36 cellular contexts compared by ENCODE assay signal in the genomic region with DNA sequence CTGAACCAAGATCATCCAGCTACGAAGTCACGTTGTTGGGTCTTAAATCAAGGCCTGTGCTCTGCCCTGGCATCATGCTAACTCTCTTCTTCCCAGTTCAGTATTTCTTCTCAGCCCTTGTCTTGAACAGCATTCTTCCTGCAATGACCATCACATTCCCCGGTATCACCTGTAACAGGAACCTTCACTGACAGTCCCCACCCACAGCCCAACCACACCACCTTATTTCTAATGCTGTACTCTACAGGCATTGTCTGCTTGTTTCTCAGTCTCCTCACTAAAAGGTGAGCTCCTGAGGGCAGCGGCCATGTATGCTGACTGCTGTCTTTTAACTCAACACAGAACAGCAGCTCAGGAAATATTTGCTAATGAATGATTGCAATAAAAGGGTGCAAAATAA. TPM values are rescaled to one million over a fixed set of nuclear protein-coding genes. Genes with fewer than 3 reads are reported as not detected.
"Had no signal": no experiment of that assay in that cellular context is flagged by ENCODE, and none has a peak within 500 bp of the region (broad histone marks: within the 10 kb centered on the region; RNA-seq: fewer than 3 reads in every experiment).

No MANE protein-coding gene starts in this region.

- H3K36me3 ChIP-seq: adrenal gland, esophagus squamous epithelium, gastroesophageal sphincter had no signal

- H3K27me3 ChIP-seq: adrenal gland, body of pancreas, esophagus squamous epithelium, gastroesophageal sphincter had no signal

- H3K4me3 Mint-ChIP-seq: activated CD4-positive, alpha-beta T cell treated with anti-CD3 and anti-CD28 coated beads, Interleukin-2, amount 10 ng/mL, durations not matched to agents 7 days and 5 days; activated CD8-positive, alpha-beta T cell treated with anti-CD3 and anti-CD28 coated beads for 36 hours; activated naive CD4-positive, alpha-beta T cell treated with anti-CD3 and anti-CD28 coated beads for 36 hours; activated naive CD4-positive, alpha-beta T cell treated with anti-CD3 and anti-CD28 coated beads, Interleukin-2, amount 50 U/mL, for 24 hours; activated naive CD8-positive, alpha-beta T cell treated with anti-CD3 and anti-CD28 coated beads for 36 hours; activated naive CD8-positive, alpha-beta T cell treated with anti-CD3 and anti-CD28 coated beads, Interleukin-2, amount 50 U/mL, for 24 hours; activated T-cell treated with anti-CD3 and anti-CD28 coated beads, Interleukin-2, amount 50 U/mL, for 4 hours; activated T-helper 17 cell treated with anti-CD3 and anti-CD28 coated beads, Interleukin-2, amount 50 U/mL, for 72 hours; effector memory CD8-positive, alpha-beta T cell; T-helper 17 cell; T-helper 2 cell treated with Interferon-gamma antibody and Interleukin-4, amounts not matched to agents 5 μg/mL and 100 μg/mL, for 36 hours had no signal

- H3K4me1 ChIP-seq: adrenal gland, body of pancreas, esophagus squamous epithelium, gastroesophageal sphincter had no signal

- H3K27me3 Mint-ChIP-seq: activated CD4-positive, alpha-beta T cell treated with anti-CD3 and anti-CD28 coated beads, Interleukin-2, amount 10 ng/mL, durations not matched to agents 7 days and 5 days; activated CD8-positive, alpha-beta T cell treated with anti-CD3 and anti-CD28 coated beads for 36 hours; activated naive CD4-positive, alpha-beta T cell treated with anti-CD3 and anti-CD28 coated beads, Interleukin-2, amount 50 U/mL, for 24 hours; activated naive CD8-positive, alpha-beta T cell treated with anti-CD3 and anti-CD28 coated beads for 36 hours; activated naive CD8-positive, alpha-beta T cell treated with anti-CD3 and anti-CD28 coated beads, Interleukin-2, amount 50 U/mL, for 24 hours; activated T-helper 17 cell treated with anti-CD3 and anti-CD28 coated beads, Interleukin-2, amount 50 U/mL, for 72 hours had no signal

- H3K9me3 Mint-ChIP-seq: activated CD8-positive, alpha-beta T cell treated with anti-CD3 and anti-CD28 coated beads for 36 hours; activated naive CD4-positive, alpha-beta T cell treated with anti-CD3 and anti-CD28 coated beads, Interleukin-2, amount 50 U/mL, for 24 hours had no signal

- ATAC-seq: activated CD8-positive, alpha-beta T cell treated with anti-CD3 and anti-CD28 coated beads for 36 hours; activated naive CD8-positive, alpha-beta T cell treated with anti-CD3 and anti-CD28 coated beads, Interleukin-2, amount 50 U/mL, for 24 hours; activated T-cell treated with anti-CD3 and anti-CD28 coated beads, Interleukin-2, amount 50 U/mL, for 4 hours; activated T-helper 17 cell treated with anti-CD3 and anti-CD28 coated beads, Interleukin-2, amount 50 U/mL, for 72 hours; body of pancreas; effector memory CD8-positive, alpha-beta T cell; gastroesophageal sphincter; T-helper 17 cell had no signal

- H3K4me1 Mint-ChIP-seq: activated CD4-positive, alpha-beta T cell treated with anti-CD3 and anti-CD28 coated beads, Interleukin-2, amount 10 ng/mL, durations not matched to agents 7 days and 5 days; activated naive CD4-positive, alpha-beta T cell treated with anti-CD3 and anti-CD28 coated beads, Interleukin-2, amount 50 U/mL, for 24 hours; activated naive CD8-positive, alpha-beta T cell treated with anti-CD3 and anti-CD28 coated beads for 36 hours; activated naive CD8-positive, alpha-beta T cell treated with anti-CD3 and anti-CD28 coated beads, Interleukin-2, amount 50 U/mL, for 24 hours; activated T-helper 17 cell treated with anti-CD3 and anti-CD28 coated beads, Interleukin-2, amount 50 U/mL, for 72 hours; T-helper 17 cell had no signal

- H3K27ac ChIP-seq: adrenal gland, body of pancreas, epithelial cell of prostate, esophagus squamous epithelium, gastroesophageal sphincter had no signal

- H3K4me3 ChIP-seq: adrenal gland, body of pancreas, esophagus squamous epithelium, gastroesophageal sphincter had no signal

- H3K9me3 ChIP-seq: adrenal gland, gastroesophageal sphincter had no signal

- FAIRE-seq: colon, endometrium, endothelial cell of umbilical vein had no signal

- H3K27ac Mint-ChIP-seq: activated CD4-positive, alpha-beta T cell treated with anti-CD3 and anti-CD28 coated beads, Interleukin-2, amount 10 ng/mL, durations not matched to agents 7 days and 5 days; activated CD8-positive, alpha-beta T cell treated with anti-CD3 and anti-CD28 coated beads for 36 hours; activated naive CD4-positive, alpha-beta T cell treated with anti-CD3 and anti-CD28 coated beads for 36 hours; activated naive CD4-positive, alpha-beta T cell treated with anti-CD3 and anti-CD28 coated beads, Interleukin-2, amount 50 U/mL, for 24 hours; activated naive CD8-positive, alpha-beta T cell treated with anti-CD3 and anti-CD28 coated beads for 36 hours; activated naive CD8-positive, alpha-beta T cell treated with anti-CD3 and anti-CD28 coated beads, Interleukin-2, amount 50 U/mL, for 24 hours; activated T-helper 17 cell treated with anti-CD3 and anti-CD28 coated beads, Interleukin-2, amount 50 U/mL, for 72 hours; effector memory CD8-positive, alpha-beta T cell; T-helper 17 cell; T-helper 2 cell treated with Interferon-gamma antibody and Interleukin-4, amounts not matched to agents 5 μg/mL and 100 μg/mL, for 36 hours had no signal

- H3K36me3 Mint-ChIP-seq: activated naive CD4-positive, alpha-beta T cell treated with anti-CD3 and anti-CD28 coated beads, Interleukin-2, amount 50 U/mL, for 24 hours; activated naive CD8-positive, alpha-beta T cell treated with anti-CD3 and anti-CD28 coated beads for 36 hours had no signal

- DNase-seq: activated CD4-positive, alpha-beta T cell treated with anti-CD3 and anti-CD28 coated beads for 1 hour; activated CD4-positive, alpha-beta T cell treated with anti-CD3 and anti-CD28 coated beads for 4 hours; activated CD4-positive, alpha-beta T cell treated with anti-CD3 and anti-CD28 coated beads, Interleukin-2, amount 10 ng/mL, durations not matched to agents 7 days and 5 days; activated CD4-positive, alpha-beta T cell treated with anti-CD3 and anti-CD28 coated beads, Interleukin-2, amount 50 U/mL, for 4 hours; activated CD8-positive, alpha-beta memory T cell treated with anti-CD3 and anti-CD28 coated beads for 24 hours; activated CD8-positive, alpha-beta T cell treated with anti-CD3 and anti-CD28 coated beads for 36 hours; activated effector memory CD4-positive, alpha-beta T cell treated with Interleukin-2 at 50 U/mL for 16 hours; activated naive CD4-positive, alpha-beta T cell treated with anti-CD3 and anti-CD28 coated beads for 36 hours; activated naive CD8-positive, alpha-beta T cell treated with anti-CD3 and anti-CD28 coated beads for 36 hours; activated naive CD8-positive, alpha-beta T cell treated with anti-CD3 and anti-CD28 coated beads, Interleukin-2, amount 50 U/mL, for 24 hours; activated T-cell treated with anti-CD3 and anti-CD28 coated beads, Interleukin-2, amount 50 U/mL, for 4 hours; adrenal gland; amygdala; aorta; body of pancreas; caudate nucleus; cortex of kidney; dermis blood vessel endothelial cell; effector CD4-positive, alpha-beta T cell; effector memory CD8-positive, alpha-beta T cell; esophagus squamous epithelium; foreskin melanocyte; head of caudate nucleus; T-helper 1 cell; T-helper 17 cell; T1000 had no signal

RNA-seq across cellular contexts. Expression of a gene that starts 54.0 kb away (rescaled TPM):
- total RNA-seq: activated CD8-positive, alpha-beta T cell treated with anti-CD3 and anti-CD28 coated beads for 36 hours; activated naive CD4-positive, alpha-beta T cell treated with anti-CD3 and anti-CD28 coated beads for 36 hours; activated naive CD8-positive, alpha-beta T cell treated with anti-CD3 and anti-CD28 coated beads for 36 hours; activated T-cell treated with anti-CD3 and anti-CD28 coated beads, Interleukin-2, amount 50 U/mL, for 4 hours; chondrocyte; dermis blood vessel endothelial cell; endothelial cell of umbilical vein; fibroblast of villous mesenchyme had no signal
- polyA plus RNA-seq: endothelial cell of umbilical vein had no signal
